Comparison of ENCODE assay signal across 1 cellular context in the genomic region with DNA sequence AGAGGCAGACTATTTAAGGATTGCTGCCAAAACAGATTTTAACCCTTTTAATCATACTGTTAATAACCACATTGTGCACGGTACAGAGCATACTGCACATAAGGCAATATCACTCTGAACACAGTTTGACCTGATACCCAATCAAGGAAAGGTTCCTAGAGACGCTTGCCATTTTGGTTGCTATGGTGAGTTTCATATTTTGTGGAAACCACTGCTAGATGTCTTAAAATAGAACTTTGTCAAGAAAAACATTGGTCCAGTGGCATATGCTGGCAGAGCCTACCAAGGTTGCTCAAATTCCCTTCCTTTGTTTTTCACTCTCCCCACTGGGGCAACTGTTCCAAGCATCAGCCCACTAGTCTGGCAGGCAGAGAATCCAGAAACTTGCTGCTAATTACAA.
A peak's percentile ranks its signal among the peaks of the same experiment; 100 is the strongest.
TF ChIP-seq lines count a peak whose summit lies in the region.

No MANE protein-coding gene starts in this region.

TF ChIP-seq in SK-N-SH, 30 proteins besides CTCF, POLR2A, EP300 and RAD21 (continued from another document):
- TF ChIP-seq, protein P1, sequence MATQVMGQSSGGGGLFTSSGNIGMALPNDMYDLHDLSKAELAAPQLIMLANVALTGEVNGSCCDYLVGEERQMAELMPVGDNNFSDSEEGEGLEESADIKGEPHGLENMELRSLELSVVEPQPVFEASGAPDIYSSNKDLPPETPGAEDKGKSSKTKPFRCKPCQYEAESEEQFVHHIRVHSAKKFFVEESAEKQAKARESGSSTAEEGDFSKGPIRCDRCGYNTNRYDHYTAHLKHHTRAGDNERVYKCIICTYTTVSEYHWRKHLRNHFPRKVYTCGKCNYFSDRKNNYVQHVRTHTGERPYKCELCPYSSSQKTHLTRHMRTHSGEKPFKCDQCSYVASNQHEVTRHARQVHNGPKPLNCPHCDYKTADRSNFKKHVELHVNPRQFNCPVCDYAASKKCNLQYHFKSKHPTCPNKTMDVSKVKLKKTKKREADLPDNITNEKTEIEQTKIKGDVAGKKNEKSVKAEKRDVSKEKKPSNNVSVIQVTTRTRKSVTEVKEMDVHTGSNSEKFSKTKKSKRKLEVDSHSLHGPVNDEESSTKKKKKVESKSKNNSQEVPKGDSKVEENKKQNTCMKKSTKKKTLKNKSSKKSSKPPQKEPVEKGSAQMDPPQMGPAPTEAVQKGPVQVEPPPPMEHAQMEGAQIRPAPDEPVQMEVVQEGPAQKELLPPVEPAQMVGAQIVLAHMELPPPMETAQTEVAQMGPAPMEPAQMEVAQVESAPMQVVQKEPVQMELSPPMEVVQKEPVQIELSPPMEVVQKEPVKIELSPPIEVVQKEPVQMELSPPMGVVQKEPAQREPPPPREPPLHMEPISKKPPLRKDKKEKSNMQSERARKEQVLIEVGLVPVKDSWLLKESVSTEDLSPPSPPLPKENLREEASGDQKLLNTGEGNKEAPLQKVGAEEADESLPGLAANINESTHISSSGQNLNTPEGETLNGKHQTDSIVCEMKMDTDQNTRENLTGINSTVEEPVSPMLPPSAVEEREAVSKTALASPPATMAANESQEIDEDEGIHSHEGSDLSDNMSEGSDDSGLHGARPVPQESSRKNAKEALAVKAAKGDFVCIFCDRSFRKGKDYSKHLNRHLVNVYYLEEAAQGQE (IDR thresholded peaks at IDR 0.05; ENCODE audit: low read depth, low read length): 0 out of 2 replicates have a peak, but pooled peaks have one; percentile 2
- TF ChIP-seq POLR2AphosphoS5 (IDR thresholded peaks at IDR 0.05; ENCODE audit: low read depth, low read length) (no peak), YY1 (IDR thresholded peaks at IDR 0.05; ENCODE audit: low read depth) (no peak), EZH2phosphoT487 (IDR thresholded peaks at IDR 0.05; ENCODE audit: borderline replicate concordance, low read depth) (no peak), NFIC (IDR thresholded peaks at IDR 0.05; ENCODE audit: borderline replicate concordance) (peak; percentile 68), JUND (IDR thresholded peaks at IDR 0.05) (peak; percentile 36; the same call in 1 of the 2 replicates), MEF2A (IDR thresholded peaks at IDR 0.05; ENCODE audit: borderline replicate concordance, low read depth) (peak; percentile 76; the same call in 1 of the 2 replicates), TCF12 (IDR thresholded peaks at IDR 0.05) (peak; percentile 27; the same call in 1 of the 2 replicates), SIN3A (IDR thresholded peaks at IDR 0.05; ENCODE audit: borderline replicate concordance, low read depth, low read length) (no peak)
- TF ChIP-seq, protein P2, sequence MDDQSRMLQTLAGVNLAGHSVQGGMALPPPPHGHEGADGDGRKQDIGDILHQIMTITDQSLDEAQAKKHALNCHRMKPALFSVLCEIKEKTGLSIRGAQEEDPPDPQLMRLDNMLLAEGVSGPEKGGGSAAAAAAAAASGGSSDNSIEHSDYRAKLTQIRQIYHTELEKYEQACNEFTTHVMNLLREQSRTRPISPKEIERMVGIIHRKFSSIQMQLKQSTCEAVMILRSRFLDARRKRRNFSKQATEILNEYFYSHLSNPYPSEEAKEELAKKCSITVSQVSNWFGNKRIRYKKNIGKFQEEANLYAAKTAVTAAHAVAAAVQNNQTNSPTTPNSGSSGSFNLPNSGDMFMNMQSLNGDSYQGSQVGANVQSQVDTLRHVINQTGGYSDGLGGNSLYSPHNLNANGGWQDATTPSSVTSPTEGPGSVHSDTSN (IDR thresholded peaks at IDR 0.05): 0 out of 2 replicates have a peak, but pooled peaks have one; percentile 15
- TF ChIP-seq, protein P3, sequence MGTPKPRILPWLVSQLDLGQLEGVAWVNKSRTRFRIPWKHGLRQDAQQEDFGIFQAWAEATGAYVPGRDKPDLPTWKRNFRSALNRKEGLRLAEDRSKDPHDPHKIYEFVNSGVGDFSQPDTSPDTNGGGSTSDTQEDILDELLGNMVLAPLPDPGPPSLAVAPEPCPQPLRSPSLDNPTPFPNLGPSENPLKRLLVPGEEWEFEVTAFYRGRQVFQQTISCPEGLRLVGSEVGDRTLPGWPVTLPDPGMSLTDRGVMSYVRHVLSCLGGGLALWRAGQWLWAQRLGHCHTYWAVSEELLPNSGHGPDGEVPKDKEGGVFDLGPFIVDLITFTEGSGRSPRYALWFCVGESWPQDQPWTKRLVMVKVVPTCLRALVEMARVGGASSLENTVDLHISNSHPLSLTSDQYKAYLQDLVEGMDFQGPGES (IDR thresholded peaks at IDR 0.05; ENCODE audit: low read depth, low read length): no peak
- TF ChIP-seq, protein P4, sequence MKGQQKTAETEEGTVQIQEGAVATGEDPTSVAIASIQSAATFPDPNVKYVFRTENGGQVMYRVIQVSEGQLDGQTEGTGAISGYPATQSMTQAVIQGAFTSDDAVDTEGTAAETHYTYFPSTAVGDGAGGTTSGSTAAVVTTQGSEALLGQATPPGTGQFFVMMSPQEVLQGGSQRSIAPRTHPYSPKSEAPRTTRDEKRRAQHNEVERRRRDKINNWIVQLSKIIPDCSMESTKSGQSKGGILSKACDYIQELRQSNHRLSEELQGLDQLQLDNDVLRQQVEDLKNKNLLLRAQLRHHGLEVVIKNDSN (IDR thresholded peaks at IDR 0.05; ENCODE audit: borderline replicate concordance, low read depth): no peak
- TF ChIP-seq, protein P5, sequence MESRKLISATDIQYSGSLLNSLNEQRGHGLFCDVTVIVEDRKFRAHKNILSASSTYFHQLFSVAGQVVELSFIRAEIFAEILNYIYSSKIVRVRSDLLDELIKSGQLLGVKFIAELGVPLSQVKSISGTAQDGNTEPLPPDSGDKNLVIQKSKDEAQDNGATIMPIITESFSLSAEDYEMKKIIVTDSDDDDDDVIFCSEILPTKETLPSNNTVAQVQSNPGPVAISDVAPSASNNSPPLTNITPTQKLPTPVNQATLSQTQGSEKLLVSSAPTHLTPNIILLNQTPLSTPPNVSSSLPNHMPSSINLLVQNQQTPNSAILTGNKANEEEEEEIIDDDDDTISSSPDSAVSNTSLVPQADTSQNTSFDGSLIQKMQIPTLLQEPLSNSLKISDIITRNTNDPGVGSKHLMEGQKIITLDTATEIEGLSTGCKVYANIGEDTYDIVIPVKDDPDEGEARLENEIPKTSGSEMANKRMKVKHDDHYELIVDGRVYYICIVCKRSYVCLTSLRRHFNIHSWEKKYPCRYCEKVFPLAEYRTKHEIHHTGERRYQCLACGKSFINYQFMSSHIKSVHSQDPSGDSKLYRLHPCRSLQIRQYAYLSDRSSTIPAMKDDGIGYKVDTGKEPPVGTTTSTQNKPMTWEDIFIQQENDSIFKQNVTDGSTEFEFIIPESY (IDR thresholded peaks at IDR 0.05; ENCODE audit: borderline replicate concordance, low read depth): no peak
TF ChIP-seq in SK-N-SH: peak in this region for 6.
